ENCODE assay signal across 1 cellular context in the genomic region with DNA sequence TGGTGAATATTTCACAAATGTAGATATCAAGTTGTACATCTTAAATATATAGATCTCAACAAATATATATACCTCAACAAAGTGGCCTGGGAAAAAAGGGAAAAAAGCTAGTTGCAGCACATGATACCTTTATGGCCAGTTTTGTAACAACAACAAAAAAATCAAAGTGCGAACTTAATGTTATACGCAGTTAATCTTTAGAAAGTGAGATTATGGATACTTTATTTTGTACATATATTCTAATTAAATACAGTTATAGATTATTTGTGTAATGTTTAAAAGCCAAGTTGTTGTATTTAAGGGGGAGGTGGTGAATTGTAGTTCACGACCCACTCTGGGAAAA.
TF ChIP-seq lines count a peak whose summit lies in the region.

No MANE protein-coding gene starts in this region.

TF ChIP-seq in A549, 52 proteins besides CTCF, POLR2A, EP300 and RAD21 (continued from another document):
- TF ChIP-seq, protein P1, sequence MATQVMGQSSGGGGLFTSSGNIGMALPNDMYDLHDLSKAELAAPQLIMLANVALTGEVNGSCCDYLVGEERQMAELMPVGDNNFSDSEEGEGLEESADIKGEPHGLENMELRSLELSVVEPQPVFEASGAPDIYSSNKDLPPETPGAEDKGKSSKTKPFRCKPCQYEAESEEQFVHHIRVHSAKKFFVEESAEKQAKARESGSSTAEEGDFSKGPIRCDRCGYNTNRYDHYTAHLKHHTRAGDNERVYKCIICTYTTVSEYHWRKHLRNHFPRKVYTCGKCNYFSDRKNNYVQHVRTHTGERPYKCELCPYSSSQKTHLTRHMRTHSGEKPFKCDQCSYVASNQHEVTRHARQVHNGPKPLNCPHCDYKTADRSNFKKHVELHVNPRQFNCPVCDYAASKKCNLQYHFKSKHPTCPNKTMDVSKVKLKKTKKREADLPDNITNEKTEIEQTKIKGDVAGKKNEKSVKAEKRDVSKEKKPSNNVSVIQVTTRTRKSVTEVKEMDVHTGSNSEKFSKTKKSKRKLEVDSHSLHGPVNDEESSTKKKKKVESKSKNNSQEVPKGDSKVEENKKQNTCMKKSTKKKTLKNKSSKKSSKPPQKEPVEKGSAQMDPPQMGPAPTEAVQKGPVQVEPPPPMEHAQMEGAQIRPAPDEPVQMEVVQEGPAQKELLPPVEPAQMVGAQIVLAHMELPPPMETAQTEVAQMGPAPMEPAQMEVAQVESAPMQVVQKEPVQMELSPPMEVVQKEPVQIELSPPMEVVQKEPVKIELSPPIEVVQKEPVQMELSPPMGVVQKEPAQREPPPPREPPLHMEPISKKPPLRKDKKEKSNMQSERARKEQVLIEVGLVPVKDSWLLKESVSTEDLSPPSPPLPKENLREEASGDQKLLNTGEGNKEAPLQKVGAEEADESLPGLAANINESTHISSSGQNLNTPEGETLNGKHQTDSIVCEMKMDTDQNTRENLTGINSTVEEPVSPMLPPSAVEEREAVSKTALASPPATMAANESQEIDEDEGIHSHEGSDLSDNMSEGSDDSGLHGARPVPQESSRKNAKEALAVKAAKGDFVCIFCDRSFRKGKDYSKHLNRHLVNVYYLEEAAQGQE (IDR thresholded peaks at IDR 0.05) = no peak
